ENCODE assay signal across 18 cellular contexts in genomic region chr2:207037813-207038212, GRCh38.
"Had no signal": no experiment of that assay in that cellular context is flagged by ENCODE, and none has a peak within 500 bp of the region (broad histone marks: within the 10 kb centered on the region; RNA-seq: fewer than 3 reads in every experiment).

No MANE protein-coding gene starts in this region.

- H3K4me3 ChIP-seq: adrenal gland, coronary artery, sigmoid colon, suprapubic skin, upper lobe of left lung had no signal

- H3K4me1 ChIP-seq: adrenal gland, sigmoid colon had no signal

- DNase-seq: activated CD4-positive, alpha-beta T cell treated with anti-CD3 and anti-CD28 coated beads for 36 hours; activated CD8-positive, alpha-beta memory T cell treated with anti-CD3 and anti-CD28 coated beads, Interleukin-2, amount 50 U/mL, for 48 hours; activated CD8-positive, alpha-beta T cell treated with anti-CD3 and anti-CD28 coated beads for 36 hours; activated naive CD4-positive, alpha-beta T cell treated with Interleukin-2 at 50 U/mL for 16 hours; caudate nucleus; effector memory CD8-positive, alpha-beta T cell; head of caudate nucleus; nephron progenitor cell; sigmoid colon; stimulated activated CD4-positive, alpha-beta T cell treated with anti-CD3 and anti-CD28 coated beads, Interleukin-2, amount 100 ng/mL, for 48 hours; stimulated activated CD8-positive, alpha-beta memory T cell treated with anti-CD3 and anti-CD28 coated beads, Interleukin-4, amount 100 ng/mL, for 48 hours; stimulated activated naive CD8-positive, alpha-beta T cell treated with anti-CD3 and anti-CD28 coated beads, Interleukin-15, Interleukin-2, amounts not matched to agents 100 U/mL and 50 U/mL, for 24 hours; T-helper 9 cell; upper lobe of left lung had no signal

- H3K27ac ChIP-seq: adrenal gland, coronary artery, sigmoid colon, suprapubic skin, upper lobe of left lung, VCaP had no signal

- H3K27me3 ChIP-seq: adrenal gland, sigmoid colon, suprapubic skin, upper lobe of left lung had no signal

- H3K36me3 ChIP-seq: adrenal gland, sigmoid colon, suprapubic skin, upper lobe of left lung had no signal

- H3K9me3 ChIP-seq: adrenal gland, sigmoid colon, upper lobe of left lung had no signal
